11 cellular contexts compared by ENCODE assay signal in the genomic region with DNA sequence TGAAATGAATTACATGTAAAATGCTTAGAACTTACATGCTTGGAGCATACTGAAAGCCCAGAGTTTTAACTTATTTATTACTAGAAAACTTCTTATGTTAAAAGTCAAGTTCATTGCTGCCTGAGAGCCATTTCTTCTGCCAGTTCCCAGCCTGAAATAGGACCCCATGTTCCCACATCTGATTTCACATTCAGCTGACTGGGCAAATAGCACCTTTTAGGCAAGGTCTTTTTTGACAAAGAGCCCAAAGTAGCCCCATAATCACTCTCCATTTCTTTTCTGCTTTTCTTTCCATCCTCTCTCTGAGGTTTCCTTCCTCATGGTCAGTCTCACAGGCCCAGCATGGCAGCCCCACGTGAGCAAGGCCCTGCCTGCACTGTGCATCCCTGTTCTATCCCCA. TPM values are rescaled to one million over a fixed set of nuclear protein-coding genes. Genes with fewer than 3 reads are reported as not detected.
DNase-seq lines count a peak whose midpoint lies in the region; ATAC-seq and TF ChIP-seq lines count a peak whose summit lies in the region.
"Had no signal": no experiment of that assay in that cellular context is flagged by ENCODE, and none has a peak within 500 bp of the region (broad histone marks: within the 10 kb centered on the region; RNA-seq: fewer than 3 reads in every experiment).

No MANE protein-coding gene starts in this region.

- no peak for DNase-seq in CD4-positive, alpha-beta memory T cell
- no peak for DNase-seq in central memory CD8-positive, alpha-beta T cell (ENCODE audit: low spot score in 2 of 2)
- DNase-seq in osteoblast (ENCODE audit: insufficient read length, low spot score, missing footprints) (no peak), NCI-H2171 (lab: John Stamatoyannopoulos, UW) (no peak), retina (no peak)
- DNase-seq: mesendoderm had no signal

- H3K79me2 ChIP-seq in osteoblast (ENCODE audit: insufficient read depth, low read length) = peaks cover 39% of the 10 kb centered on the region

- H3K4me3 ChIP-seq in CD4-positive, alpha-beta memory T cell (ENCODE audit: low read length in 2 of 2) = no peak overlapping the region
- no peak overlapping the region for H3K4me3 ChIP-seq in osteoblast (ENCODE audit: insufficient read depth, low read length)
- H3K4me3 ChIP-seq in gastroesophageal sphincter = no peak overlapping the region

- no peak overlapping the region for H3K27ac ChIP-seq in CD4-positive, alpha-beta memory T cell (ENCODE audit: low read depth, low read length)
- no peak overlapping the region for H3K27ac ChIP-seq in osteoblast (ENCODE audit: low read depth, low read length)
- H3K27ac ChIP-seq in gastroesophageal sphincter = peak overlapping the region in 1 of 4 donors; percentile 87

- TF ChIP-seq CTCF in osteoblast (IDR thresholded peaks at IDR 0.05; ENCODE audit: extremely low read depth, low read depth, low read length) (no peak), gastroesophageal sphincter (IDR thresholded peaks at IDR 0.05) (no peak)

- H3K36me3 Mint-ChIP-seq in CD4-positive, alpha-beta memory T cell = peaks cover 17 to 40% of the 10 kb centered on the region in 2 donors
- peaks cover 3% of the 10 kb centered on the region for H3K36me3 Mint-ChIP-seq in IgD-negative memory B cell
- H3K36me3 Mint-ChIP-seq in central memory CD8-positive, alpha-beta T cell (ENCODE audit: insufficient read depth) = peaks cover 51% of the 10 kb centered on the region

- H2AFZ ChIP-seq in osteoblast (ENCODE audit: low read length) = peak overlapping the region; percentile 94

- no peaks in the 10 kb centered on the region for H3K9me3 ChIP-seq in CD4-positive, alpha-beta memory T cell (ENCODE audit: control insufficient read depth in 1 of 2, low read length in 2 of 2)
- H3K9me3 ChIP-seq in osteoblast (ENCODE audit: low read depth, low read length) (no peaks in the 10 kb centered on the region), gastroesophageal sphincter (no peaks in the 10 kb centered on the region)
- H3K9me3 ChIP-seq: right atrium auricular region, thoracic aorta had no signal

- CTCF ChIA-PET in CD4-positive, alpha-beta memory T cell (lab: Charles Lee; ENCODE audit: partially characterized antibody) = interaction anchor here (1.0 to 8.9 kb wide), 9 partner anchors 16 to 436 kb away, joined by 3 to 140 read pairs (median 11); partner anchors contain the start of genes ANAPC7, FAM216A, GPN3 and TCTN1

- H3K9me3 Mint-ChIP-seq in CD4-positive, alpha-beta memory T cell = peaks cover 0 to 6% (median 0%) of the 10 kb centered on the region in 8 donors
- no peaks in the 10 kb centered on the region for H3K9me3 Mint-ChIP-seq in IgD-negative memory B cell
- no peaks in the 10 kb centered on the region for H3K9me3 Mint-ChIP-seq in central memory CD8-positive, alpha-beta T cell

- peaks cover 13 to 41% (median 32%) of the 10 kb centered on the region in 4 donors for H3K4me1 Mint-ChIP-seq in CD4-positive, alpha-beta memory T cell
- peaks cover 28 to 32% (median 31%) of the 10 kb centered on the region in 3 donors for H3K4me1 Mint-ChIP-seq in IgD-negative memory B cell
- peaks cover 37% of the 10 kb centered on the region for H3K4me1 Mint-ChIP-seq in central memory CD8-positive, alpha-beta T cell

- intact Hi-C loops in CD4-positive, alpha-beta memory T cell (cut with micrococcal nuclease) = loop anchor here (2.0 to 5.0 kb wide), 2 partner anchors 102 to 169 kb away; partner anchors contain the start of gene ATP2A2

- H3K4me2 ChIP-seq in osteoblast (ENCODE audit: insufficient read depth, low read length) = no peak overlapping the region

- H3K4me1 ChIP-seq in CD4-positive, alpha-beta memory T cell (ENCODE audit: insufficient read depth, low read length) = peaks cover 27% of the 10 kb centered on the region
- H3K4me1 ChIP-seq in osteoblast (ENCODE audit: insufficient read depth, low read length) (peaks cover 9% of the 10 kb centered on the region), gastroesophageal sphincter (peaks cover 0 to 26% (median 17%) of the 10 kb centered on the region in 3 donors)

- H3K4me3 Mint-ChIP-seq in CD4-positive, alpha-beta memory T cell = peak overlapping the region in 4 of 8 donors; percentile 59 to 100 (median 78)
- peak overlapping the region in 1 of 4 donors; percentile 98 for H3K4me3 Mint-ChIP-seq in IgD-negative memory B cell
- H3K4me3 Mint-ChIP-seq in central memory CD8-positive, alpha-beta T cell = peak overlapping the region; percentile 100

- TF ChIP-seq POLR2A in gastroesophageal sphincter (IDR thresholded peaks at IDR 0.05) = no peak

- POLR2A ChIA-PET in CD4-positive, alpha-beta memory T cell (lab: Charles Lee; ENCODE audit: partially characterized antibody) = interaction anchor here (0.9 to 6.2 kb wide), 9 partner anchors 13 to 169 kb away, joined by 3 to 143 read pairs (median 8); partner anchors contain the start of genes ANAPC7, FAM216A, GPN3 and RAD9B

- 40% methylated on average over 1 of the region's 1 CpG; no CpG with 5 or more reads in 1 of the 2 donors for whole genome bisulfite sequencing in gastroesophageal sphincter (ENCODE audit: low coverage in 1 of 2), 2 donors

- TF ChIP-seq EP300 in gastroesophageal sphincter (IDR thresholded peaks at IDR 0.05) = no peak

- no peak for ATAC-seq in central memory CD8-positive, alpha-beta T cell (replicated peaks; ENCODE audit: extremely low read depth, poor library complexity, severe bottlenecking)
- no peak for ATAC-seq in GM21717 (IDR thresholded peaks at IDR 0.05; ENCODE audit: unreplicated experiment)
- no peak for ATAC-seq in gastroesophageal sphincter

- no peaks in the 10 kb centered on the region for H3K27me3 Mint-ChIP-seq in CD4-positive, alpha-beta memory T cell
- no peaks in the 10 kb centered on the region for H3K27me3 Mint-ChIP-seq in IgD-negative memory B cell
- no peaks in the 10 kb centered on the region for H3K27me3 Mint-ChIP-seq in central memory CD8-positive, alpha-beta T cell

- peak overlapping the region; percentile 61 to 99 (median 92) for H3K27ac Mint-ChIP-seq in CD4-positive, alpha-beta memory T cell
- peak overlapping the region; percentile 85 to 100 (median 99) for H3K27ac Mint-ChIP-seq in IgD-negative memory B cell
- peak overlapping the region; percentile 100 for H3K27ac Mint-ChIP-seq in central memory CD8-positive, alpha-beta T cell (ENCODE audit: low read depth)

- H3K27me3 ChIP-seq in CD4-positive, alpha-beta memory T cell (ENCODE audit: insufficient read depth, low read length) = no peaks in the 10 kb centered on the region
- no peaks in the 10 kb centered on the region for H3K27me3 ChIP-seq in osteoblast (ENCODE audit: insufficient read depth, low read length)
- H3K27me3 ChIP-seq in gastroesophageal sphincter = no peaks in the 10 kb centered on the region
- H3K27me3 ChIP-seq: right atrium auricular region had no signal

- H3K36me3 ChIP-seq in CD4-positive, alpha-beta memory T cell (ENCODE audit: insufficient read depth, low read length) = no peaks in the 10 kb centered on the region
- peaks cover 29% of the 10 kb centered on the region for H3K36me3 ChIP-seq in osteoblast (ENCODE audit: insufficient read depth, low read length)
- peaks cover 0 to 46% of the 10 kb centered on the region in 2 donors for H3K36me3 ChIP-seq in gastroesophageal sphincter

- peaks cover 10% of the 10 kb centered on the region for H4K20me1 ChIP-seq in osteoblast (ENCODE audit: insufficient read depth, low read length)

RNA-seq across cellular contexts. Expression of gene ARPC3, which starts 1.1 kb away (rescaled TPM):
- total RNA-seq in CD4-positive, alpha-beta memory T cell = 100 to 1,000 TPM; 191 to 203 TPM
- 100 to 1,000 TPM; 681 to 809 TPM for polyA plus RNA-seq in CD4-positive, alpha-beta memory T cell
- 1,315 TPM for polyA plus RNA-seq in IgD-negative memory B cell
- total RNA-seq in osteoblast (258 and 263 TPM in 2 replicates), gastroesophageal sphincter (100 to 1,000 TPM; 147 to 333 (median 310) TPM)

RNA-seq across cellular contexts. Expression of gene GPN3, which starts 16.8 kb away (rescaled TPM):
- 10 to 100 TPM; 12.5 to 16.6 TPM for total RNA-seq in CD4-positive, alpha-beta memory T cell
- 10 to 100 TPM; 29.1 to 43.4 TPM for polyA plus RNA-seq in CD4-positive, alpha-beta memory T cell
- 31.1 TPM for polyA plus RNA-seq in IgD-negative memory B cell
- total RNA-seq in osteoblast (10.9 and 12.3 TPM in 2 replicates), gastroesophageal sphincter (10 to 100 TPM; 11.8 to 42.2 (median 21.5) TPM)

RNA-seq across cellular contexts. Expression of gene FAM216A, which starts 17.4 kb away (rescaled TPM):
- total RNA-seq in CD4-positive, alpha-beta memory T cell = 10 to 100 TPM; 16.4 to 16.9 TPM
- polyA plus RNA-seq in CD4-positive, alpha-beta memory T cell = 1 to 10 TPM; 7.5 to 8.9 TPM
- 10.5 TPM for polyA plus RNA-seq in IgD-negative memory B cell
- total RNA-seq in osteoblast (7.2 and 8.3 TPM in 2 replicates), gastroesophageal sphincter (1 to 10 TPM; 5.1 to 9.8 (median 6.1) TPM)

RNA-seq across cellular contexts. Expression of gene ANAPC7, which starts 47.8 kb away (rescaled TPM):
- total RNA-seq in CD4-positive, alpha-beta memory T cell = 10 to 100 TPM; 69.9 to 70.1 TPM
- 10 to 100 TPM; 28.8 to 30.8 TPM for polyA plus RNA-seq in CD4-positive, alpha-beta memory T cell
- polyA plus RNA-seq in IgD-negative memory B cell = 24.9 TPM
- 28.0 and 31.5 TPM in 2 replicates for total RNA-seq in osteoblast
- total RNA-seq in gastroesophageal sphincter = 10 to 100 TPM; 40.4 to 50.1 (median 46.2) TPM

RNA-seq across cellular contexts. Expression of gene VPS29, which starts 50.6 kb away (rescaled TPM):
- 100 to 1,000 TPM; 117 to 121 TPM for total RNA-seq in CD4-positive, alpha-beta memory T cell
- 100 to 1,000 TPM; 164 to 237 TPM for polyA plus RNA-seq in CD4-positive, alpha-beta memory T cell
- polyA plus RNA-seq in IgD-negative memory B cell = 123 TPM
- total RNA-seq in osteoblast (51.4 and 54.8 TPM in 2 replicates), gastroesophageal sphincter (100 to 1,000 TPM; 101 to 184 (median 159) TPM)
